ENCODE assay signal across 11 cellular contexts in the genomic region with DNA sequence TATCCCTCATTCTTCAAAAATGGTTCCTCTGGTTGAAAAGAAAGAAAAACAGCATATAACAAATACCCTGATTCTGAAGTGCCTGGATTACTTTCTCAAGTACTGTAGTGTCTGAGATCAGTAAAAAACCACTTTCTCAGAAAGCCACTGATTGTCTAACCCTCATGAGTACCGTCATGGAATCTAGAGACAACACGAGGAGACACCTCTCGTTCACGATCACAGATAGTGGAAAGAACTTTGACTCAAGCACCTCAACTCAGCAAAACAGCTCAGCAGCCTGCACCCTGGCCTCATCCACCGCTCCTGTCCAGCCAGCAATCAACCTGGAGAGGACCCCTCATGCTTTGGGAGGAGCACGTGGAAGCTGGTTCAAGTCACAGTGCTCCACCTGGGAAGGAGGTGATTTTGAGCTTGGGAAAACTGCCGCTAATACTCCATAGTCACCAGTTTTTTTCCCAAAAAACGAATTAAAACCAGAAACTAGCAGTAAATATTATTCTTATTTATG. TPM values are rescaled to one million over a fixed set of nuclear protein-coding genes. Genes with fewer than 3 reads are reported as not detected.
A peak's percentile ranks its signal among the peaks of the same experiment; 100 is the strongest.
DNase-seq lines count a peak whose midpoint lies in the region; ATAC-seq, FAIRE-seq and TF ChIP-seq lines count a peak whose summit lies in the region.
"Had no signal": no experiment of that assay in that cellular context is flagged by ENCODE, and none has a peak within 500 bp of the region (broad histone marks: within the 10 kb centered on the region; RNA-seq: fewer than 3 reads in every experiment).

No MANE protein-coding gene starts in this region.

- H3K9me1 ChIP-seq in K562 (ENCODE audit: control insufficient read depth, insufficient read depth, low read length), result no peaks in the 10 kb centered on the region

- H3K4me1 ChIP-seq in K562 (replicated peaks in 1 of 2; ENCODE audit: control insufficient read depth in 2 of 2, insufficient read depth in 2 of 2, low read length in 2 of 2), result no peaks in the 10 kb centered on the region

- no peak overlapping the region for H3K4me3 ChIP-seq in K562
- H3K4me3 ChIP-seq: SJCRH30 had no signal

- peaks cover 8% of the 10 kb centered on the region; the same call in 1 of the 2 replicates for H4K20me1 ChIP-seq in K562 (replicated peaks; ENCODE audit: control insufficient read depth, insufficient read depth, low read length)

- no peak overlapping the region for H3K4me2 ChIP-seq in K562 (ENCODE audit: insufficient read depth, low read length)

- peaks cover 49 to 56% of the 10 kb centered on the region in 2 experiments for H3K27me3 ChIP-seq in K562 (ENCODE audit: control insufficient read depth in 2 of 2, insufficient read depth in 2 of 2, low read length in 2 of 2)
- H3K27me3 ChIP-seq: SJCRH30 had no signal

- no peaks in the 10 kb centered on the region for H3K36me3 ChIP-seq in K562 (ENCODE audit: control insufficient read depth, insufficient read depth, low read length)
- H3K36me3 ChIP-seq: brain microvascular endothelial cell, SJCRH30 had no signal

- WGBS in K562 (ENCODE audit: insufficient coverage, low coverage, missing lambda C conversion rate), result under 1% methylated on average over 8 of the region's 8 CpGs

- H3K9me3 ChIP-seq in K562 (replicated peaks; ENCODE audit: control insufficient read depth, insufficient read depth, low read depth, low read length), result no peaks in the 10 kb centered on the region
- H3K9me3 ChIP-seq: SJCRH30 had no signal

- no peak for DNase-seq in GM12891 (ENCODE audit: insufficient read length, low spot score)
- peak; percentile 62 for DNase-seq in activated CD4-positive, alpha-beta T cell treated with anti-CD3 and anti-CD28 coated beads, Interleukin-2, amount 50 U/mL, for 1 hour
- peak in 1 of 4 experiments; percentile 13 for DNase-seq in K562 (ENCODE audit: extremely low read depth in 1 of 4, low spot score in 3 of 4)
- peak; percentile 24 to 63 for DNase-seq in stimulated activated CD4-positive, alpha-beta T cell treated with anti-CD3 and anti-CD28 coated beads, Interleukin-4, amount 100 ng/mL, for 4 hours
- no peak for DNase-seq in nephron progenitor cell
- no peak for DNase-seq in NCI-H226
- no peak for DNase-seq in NCI-H82 treated with DMSO at 0.1 percent for 48 hours (lab: John Stamatoyannopoulos, UW; ENCODE audit: unreplicated experiment)
- DNase-seq: brain microvascular endothelial cell, posterior cingulate gyrus, SJCRH30 had no signal

- peaks cover 6% of the 10 kb centered on the region for H3K27me3 Mint-ChIP-seq in nephron progenitor cell (ENCODE audit: low read depth, poor library complexity)

- H3K4me1 Mint-ChIP-seq in nephron progenitor cell, result peaks cover 62% of the 10 kb centered on the region

- POLR2A ChIA-PET in K562 (lab: Yijun Ruan, JAX), result no interaction called here

- TF ChIP-seq CTCF in K562 (IDR thresholded peaks at IDR 0.05 in 2 of 3, conservative IDR thresholded peaks at IDR 0.05 in 1 of 3; ENCODE audit: insufficient read depth in 2 of 3, low read depth in 1 of 3, low read length in 3 of 3) (no peak), nephron progenitor cell (IDR thresholded peaks at IDR 0.05) (no peak)

- TF ChIP-seq EP300 in K562 (IDR thresholded peaks at IDR 0.05; ENCODE audit: low read length), result no peak

- H3K9me3 Mint-ChIP-seq in nephron progenitor cell, result no peaks in the 10 kb centered on the region

- H3K9ac ChIP-seq in K562 (ENCODE audit: insufficient read depth in 1 of 2, low read depth in 2 of 2, low read length in 2 of 2), result peak overlapping the region in 1 of 2 experiments; percentile 3; a peak in 1 of 4 replicates

- no peak for TF ChIP-seq RAD21 in K562 (CRISPR knock-in tag; conservative IDR thresholded peaks at IDR 0.05 in 1 of 2, IDR thresholded peaks at IDR 0.05 in 1 of 2)

- CTCF ChIA-PET in K562 (lab: Yijun Ruan, JAX; ENCODE audit: low intra/inter-chr PET ratio), result no interaction called here

- no peaks in the 10 kb centered on the region for H3K36me3 Mint-ChIP-seq in nephron progenitor cell (ENCODE audit: low read depth)

- TF ChIP-seq POLR2A in GM12891 (IDR thresholded peaks at IDR 0.05; ENCODE audit: low read depth, low read length), result no peak
- TF ChIP-seq POLR2A in K562 (conservative IDR thresholded peaks at IDR 0.05), result no peak

- ATAC-seq in K562 (peak; percentile 52; the same call in 2 of the 3 replicates), GM21390 (IDR thresholded peaks at IDR 0.05; ENCODE audit: unreplicated experiment) (no peak)

- intact Hi-C loops in K562 (cut with micrococcal nuclease), result no loop called here

- no peak overlapping the region for H2AFZ ChIP-seq in K562 (ENCODE audit: low read depth, low read length)

- FAIRE-seq in GM12891 (lab: Jason Lieb, UNC) (peak; percentile 16), K562 (lab: Jason Lieb, UNC) (no peak)

- H3K79me2 ChIP-seq in K562 (ENCODE audit: control insufficient read depth, insufficient read depth, low read length), result no peaks in the 10 kb centered on the region

- in situ Hi-C loops in K562 (cut with MboI), result no loop called here

- H3K27ac Mint-ChIP-seq in nephron progenitor cell, result no peak overlapping the region

- no peak overlapping the region for H3K4me3 Mint-ChIP-seq in nephron progenitor cell

- H3K27ac ChIP-seq in K562 (ENCODE audit: extremely low read depth, low read depth, low read length), result no peak overlapping the region
- H3K27ac ChIP-seq: brain microvascular endothelial cell, SJCRH30 had no signal

- no TSS peak for BruUV-seq in K562 (replicated peaks; lab: Mats Ljungman, UMichigan)

TF ChIP-seq in GM12891, 5 proteins besides CTCF, POLR2A, EP300 and RAD21:
- TF ChIP-seq PAX5 (IDR thresholded peaks at IDR 0.05; ENCODE audit: insufficient read depth, low read length, severe bottlenecking), result no peak
TF ChIP-seq in GM12891: peak in this region for 0.

TF ChIP-seq in K562, 482 proteins besides CTCF, POLR2A, EP300 and RAD21:
- TF ChIP-seq, protein P1, sequence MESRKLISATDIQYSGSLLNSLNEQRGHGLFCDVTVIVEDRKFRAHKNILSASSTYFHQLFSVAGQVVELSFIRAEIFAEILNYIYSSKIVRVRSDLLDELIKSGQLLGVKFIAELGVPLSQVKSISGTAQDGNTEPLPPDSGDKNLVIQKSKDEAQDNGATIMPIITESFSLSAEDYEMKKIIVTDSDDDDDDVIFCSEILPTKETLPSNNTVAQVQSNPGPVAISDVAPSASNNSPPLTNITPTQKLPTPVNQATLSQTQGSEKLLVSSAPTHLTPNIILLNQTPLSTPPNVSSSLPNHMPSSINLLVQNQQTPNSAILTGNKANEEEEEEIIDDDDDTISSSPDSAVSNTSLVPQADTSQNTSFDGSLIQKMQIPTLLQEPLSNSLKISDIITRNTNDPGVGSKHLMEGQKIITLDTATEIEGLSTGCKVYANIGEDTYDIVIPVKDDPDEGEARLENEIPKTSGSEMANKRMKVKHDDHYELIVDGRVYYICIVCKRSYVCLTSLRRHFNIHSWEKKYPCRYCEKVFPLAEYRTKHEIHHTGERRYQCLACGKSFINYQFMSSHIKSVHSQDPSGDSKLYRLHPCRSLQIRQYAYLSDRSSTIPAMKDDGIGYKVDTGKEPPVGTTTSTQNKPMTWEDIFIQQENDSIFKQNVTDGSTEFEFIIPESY (CRISPR knock-in tag; IDR thresholded peaks at IDR 0.05), result no peak
- TF ChIP-seq CBX8 (IDR thresholded peaks at IDR 0.05; ENCODE audit: borderline replicate concordance, extremely low read depth, low read depth, low read length, poor library complexity, severe bottlenecking) (peak; percentile 96), RNF2 (IDR thresholded peaks at IDR 0.05) (peak; percentile 72), BMI1 (IDR thresholded peaks at IDR 0.05; ENCODE audit: low read length) (peak; percentile 47; the same call in 1 of the 2 replicates), POLR3G (IDR thresholded peaks at IDR 0.05; ENCODE audit: extremely low read depth, insufficient read length, insufficient replicate concordance) (no peak), CBX2 (IDR thresholded peaks at IDR 0.05; ENCODE audit: insufficient read depth, low read length, poor library complexity, severe bottlenecking) (peak; percentile 95), NFIX (CRISPR knock-in tag; IDR thresholded peaks at IDR 0.05; ENCODE audit: low read depth) (no peak)

RNA-seq across cellular contexts. Expression of a gene that starts 1.0 kb away (rescaled TPM):
- 0.10 TPM for polyA plus RNA-seq in GM12891 (2012; ENCODE audit: low read depth, missing spikeins)
- not detected in 2 replicates for total RNA-seq in K562 (2011; cell fraction: chromatin; rRNA removed; ENCODE audit: low replicate concordance)
- total RNA-seq in K562 (2011; cell fraction: nucleolus; rRNA removed), result not detected in 2 replicates
- total RNA-seq in K562 (2011; cell fraction: nucleoplasm; rRNA removed), result not detected in 2 replicates
- total RNA-seq in K562 (2014; rRNA removed) (not detected in 2 replicates), K562 (2014; rRNA removed; fragmentation: Illumina TruSeq; extraction: Trizol) (not detected in 2 replicates), K562 (2015; rRNA removed; fragmentation: Illumina TruSeq; extraction: Trizol) (not detected in 2 replicates), K562 (2021) (0.04 and 0.16 TPM in 2 replicates)
- polyA plus RNA-seq in K562 (2011; rRNA removed) (not detected in 2 replicates), K562 (2014; fragmentation: Illumina TruSeq; extraction: Trizol) (not detected in 2 replicates), K562 (2014; fragmentation: Nextera tagmentation; extraction: Ambion mirVana) (not detected), K562 (2014; rRNA removed) (not detected in 2 replicates)
- polyA plus RNA-seq in K562 (2011; cell fraction: cytosol; rRNA removed), result not detected in 2 replicates
- not detected in 2 replicates for polyA plus RNA-seq in K562 (2011; cell fraction: nucleus; rRNA removed)
- not detected in 2 replicates for polyA plus RNA-seq in K562 (2012)
- polyA minus RNA-seq in K562 (2011; rRNA and poly(A)+ RNA removed), result not detected in 2 replicates
- not detected in 2 replicates for polyA minus RNA-seq in K562 (2011; cell fraction: cytosol; rRNA and poly(A)+ RNA removed)
- polyA minus RNA-seq in K562 (2011; cell fraction: nucleus; rRNA and poly(A)+ RNA removed), result not detected in 2 replicates
- total RNA-seq: SJCRH30 had no signal

Comparison
In these comparisons a context has a peak if more than half of its experiments do, and no peak if none do; other contexts are left out.
1. DNase-seq: peak in activated CD4-positive, alpha-beta T cell treated with anti-CD3 and anti-CD28 coated beads, Interleukin-2, amount 50 U/mL, for 1 hour (single experiment) and stimulated activated CD4-positive, alpha-beta T cell treated with anti-CD3 and anti-CD28 coated beads, Interleukin-4, amount 100 ng/mL, for 4 hours (2 of 2); none in GM12891 (single experiment), nephron progenitor cell (single experiment), NCI-H226 (single experiment) and NCI-H82 treated with DMSO at 0.1 percent for 48 hours (single experiment).